Comparison of ENCODE assay signal across 12 cellular contexts in the genomic region with DNA sequence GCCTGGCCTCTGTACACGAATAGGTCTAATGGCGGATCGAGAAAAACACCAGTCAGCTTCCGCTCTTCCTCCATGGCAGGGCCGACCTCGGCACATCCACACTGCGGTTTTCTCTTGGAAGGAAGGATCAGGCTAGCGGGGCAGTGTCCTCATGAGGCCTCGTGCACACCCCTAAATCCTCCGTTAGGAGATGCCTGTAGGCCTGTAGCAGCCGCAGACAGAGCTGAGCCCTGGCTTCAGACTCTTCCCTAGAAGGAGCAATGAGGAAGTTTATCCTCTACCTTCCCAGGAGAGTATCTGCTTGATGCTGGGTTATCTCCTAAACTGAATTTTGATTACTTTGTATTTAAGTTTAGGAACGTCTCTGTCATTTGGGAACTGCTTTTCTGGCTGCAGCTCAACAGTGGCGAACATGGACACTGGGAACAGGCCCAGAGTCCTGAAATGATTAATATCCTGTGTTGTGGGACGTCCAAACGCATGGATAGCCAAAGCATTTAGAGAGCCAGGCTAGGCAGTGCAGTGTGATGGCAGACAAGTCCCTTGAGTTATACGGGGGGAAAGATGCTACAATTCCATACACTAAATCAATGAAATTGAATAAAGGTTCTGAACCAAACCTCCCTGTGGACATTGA. TPM values are rescaled to one million over a fixed set of nuclear protein-coding genes. Genes with fewer than 3 reads are reported as not detected.
DNase-seq lines count a peak whose midpoint lies in the region; ATAC-seq and TF ChIP-seq lines count a peak whose summit lies in the region.
"Had no signal": no experiment of that assay in that cellular context is flagged by ENCODE, and none has a peak within 500 bp of the region (broad histone marks: within the 10 kb centered on the region; RNA-seq: fewer than 3 reads in every experiment).

No MANE protein-coding gene starts in this region.

- no peak overlapping the region for H3K4me3 Mint-ChIP-seq in stimulated activated naive CD8-positive, alpha-beta T cell treated with anti-CD3 and anti-CD28 coated beads, Interleukin-15, amount 100 ng/mL, for 72 hours
- H3K4me3 Mint-ChIP-seq: activated naive CD4-positive, alpha-beta T cell treated with anti-CD3 and anti-CD28 coated beads, Interleukin-2, amount 50 U/mL, for 24 hours had no signal

- peaks cover 17% of the 10 kb centered on the region for H3K27me3 Mint-ChIP-seq in stimulated activated naive CD8-positive, alpha-beta T cell treated with anti-CD3 and anti-CD28 coated beads, Interleukin-15, amount 100 ng/mL, for 72 hours
- H3K27me3 Mint-ChIP-seq: activated naive CD4-positive, alpha-beta T cell treated with anti-CD3 and anti-CD28 coated beads, Interleukin-2, amount 50 U/mL, for 24 hours had no signal

- H3K27me3 ChIP-seq in HUES48 (ENCODE audit: control insufficient read depth, insufficient read depth, low read length) (no peaks in the 10 kb centered on the region), lower lobe of right lung (ENCODE audit: low read depth) (no peaks in the 10 kb centered on the region), thymus (ENCODE audit: control insufficient read depth, insufficient read depth) (no peaks in the 10 kb centered on the region)

- H3K4me1 Mint-ChIP-seq in stimulated activated naive CD8-positive, alpha-beta T cell treated with anti-CD3 and anti-CD28 coated beads, Interleukin-15, amount 100 ng/mL, for 72 hours = peaks cover 14% of the 10 kb centered on the region

- H3K27ac ChIP-seq in HUES48 (ENCODE audit: low read depth, low read length) (peak overlapping the region; percentile 79), lower lobe of right lung (peak overlapping the region; percentile 57), thymus (ENCODE audit: low read depth) (peak overlapping the region; percentile 85)
- H3K27ac ChIP-seq: hepatocyte, KMS-11 had no signal

- H3K36me3 ChIP-seq in HUES48 (ENCODE audit: control insufficient read depth, insufficient read depth, low read length) = no peaks in the 10 kb centered on the region
- H3K36me3 ChIP-seq in lower lobe of right lung = no peaks in the 10 kb centered on the region
- H3K36me3 ChIP-seq in thymus (ENCODE audit: control insufficient read depth, insufficient read depth) = no peaks in the 10 kb centered on the region

- ATAC-seq in lower lobe of right lung = peak; percentile 22 to 41
- no peak for ATAC-seq in stimulated activated naive CD8-positive, alpha-beta T cell treated with anti-CD3 and anti-CD28 coated beads, Interleukin-15, amount 100 ng/mL, for 72 hours

- DNase-seq in dermis blood vessel endothelial cell = peak; percentile 66
- DNase-seq in lower lobe of right lung = no peak
- DNase-seq in activated naive CD4-positive, alpha-beta T cell (lab: John Stamatoyannopoulos, UW) = no peak
- DNase-seq in stimulated activated naive CD8-positive, alpha-beta T cell treated with anti-CD3 and anti-CD28 coated beads, Interleukin-15, amount 100 ng/mL, for 72 hours = no peak
- no peak for DNase-seq in NCI-H2171 treated with DMSO at 0.1 percent for 48 hours (lab: John Stamatoyannopoulos, UW)
- no peak for DNase-seq in ureter (ENCODE audit: low spot score)
- DNase-seq: NCI-H748 treated with DMSO at 0.1 percent for 48 hours had no signal

- H3K27ac Mint-ChIP-seq in stimulated activated naive CD8-positive, alpha-beta T cell treated with anti-CD3 and anti-CD28 coated beads, Interleukin-15, amount 100 ng/mL, for 72 hours = no peak overlapping the region
- H3K27ac Mint-ChIP-seq: activated naive CD4-positive, alpha-beta T cell treated with anti-CD3 and anti-CD28 coated beads, Interleukin-2, amount 50 U/mL, for 24 hours had no signal

- H3K9me3 Mint-ChIP-seq in stimulated activated naive CD8-positive, alpha-beta T cell treated with anti-CD3 and anti-CD28 coated beads, Interleukin-15, amount 100 ng/mL, for 72 hours = no peaks in the 10 kb centered on the region
- H3K9me3 Mint-ChIP-seq: activated naive CD4-positive, alpha-beta T cell treated with anti-CD3 and anti-CD28 coated beads, Interleukin-2, amount 50 U/mL, for 24 hours had no signal

- TF ChIP-seq CTCF in lower lobe of right lung (IDR thresholded peaks at IDR 0.05) = no peak

- H3K4me3 ChIP-seq in HUES48 (ENCODE audit: low read depth, low read length) = no peak overlapping the region
- no peak overlapping the region for H3K4me3 ChIP-seq in lower lobe of right lung
- H3K4me3 ChIP-seq in thymus (ENCODE audit: low read length) = no peak overlapping the region
- H3K4me3 ChIP-seq: hepatocyte had no signal

- 91% methylated on average over 16 of the region's 16 CpGs for WGBS in thymus

- peaks cover 52% of the 10 kb centered on the region for H3K4me1 ChIP-seq in HUES48 (ENCODE audit: control insufficient read depth, insufficient read depth, low read length)
- peaks cover 27% of the 10 kb centered on the region for H3K4me1 ChIP-seq in lower lobe of right lung
- no peaks in the 10 kb centered on the region for H3K4me1 ChIP-seq in thymus (ENCODE audit: control insufficient read depth, insufficient read depth, low read length)

- intact Hi-C loops in lower lobe of right lung (cut with DNase I) = no loop called here

- H3K9me3 ChIP-seq in HUES48 (ENCODE audit: control insufficient read depth, insufficient read depth, low read length) = no peaks in the 10 kb centered on the region
- H3K9me3 ChIP-seq in lower lobe of right lung = no peaks in the 10 kb centered on the region
- H3K9me3 ChIP-seq in thymus (ENCODE audit: control insufficient read depth) = no peaks in the 10 kb centered on the region

- H3K9ac ChIP-seq in HUES48 (ENCODE audit: low read depth, low read length) = no peak overlapping the region
- H3K9ac ChIP-seq: KMS-11 had no signal

RNA-seq across cellular contexts. Expression of a gene that starts 16.5 kb away (rescaled TPM):
- total RNA-seq in dermis blood vessel endothelial cell (11.6 and 13.3 TPM in 2 replicates), lower lobe of right lung (25.2 TPM), ureter (28.4 TPM)
- polyA plus RNA-seq in thymus = 35.4 TPM
